10 cellular contexts compared by ENCODE assay signal in the genomic region with DNA sequence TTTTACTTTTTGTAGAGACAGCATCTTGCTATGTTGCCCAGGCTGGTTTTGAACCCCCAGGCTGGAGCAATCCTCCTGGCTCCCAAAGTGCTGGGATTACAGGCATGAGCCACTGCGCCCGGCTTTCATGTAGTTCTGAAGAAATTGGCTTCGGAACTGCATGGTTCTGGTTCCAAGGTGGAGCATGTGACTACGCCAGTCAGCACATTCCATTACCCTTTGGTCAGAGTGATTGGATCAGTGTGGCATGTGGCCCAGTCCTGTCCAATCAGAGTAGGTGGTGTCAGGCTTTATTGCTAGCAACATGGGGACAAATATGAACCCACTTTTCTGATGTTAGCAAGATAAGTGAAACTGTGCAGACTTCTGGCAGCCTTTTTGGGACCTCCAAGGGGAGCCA. TPM values are rescaled to one million over a fixed set of nuclear protein-coding genes. Genes with fewer than 3 reads are reported as not detected.
A peak's percentile ranks its signal among the peaks of the same experiment; 100 is the strongest.
DNase-seq lines count a peak whose midpoint lies in the region; ATAC-seq and TF ChIP-seq lines count a peak whose summit lies in the region.
"Had no signal": no experiment of that assay in that cellular context is flagged by ENCODE, and none has a peak within 500 bp of the region (broad histone marks: within the 10 kb centered on the region; RNA-seq: fewer than 3 reads in every experiment).

No MANE protein-coding gene starts in this region.

- no peaks in the 10 kb centered on the region for H3K36me3 Mint-ChIP-seq in progenitor cell of endocrine pancreas (ENCODE audit: insufficient read depth)

- peaks cover 21 to 42% of the 10 kb centered on the region in 2 donors for H3K4me1 ChIP-seq in ascending aorta

- ATAC-seq in HG02610 (IDR thresholded peaks at IDR 0.05; ENCODE audit: unreplicated experiment), result no peak

- peak; percentile 90 for DNase-seq in AG20443 (ENCODE audit: low spot score)
- DNase-seq in ascending aorta (ENCODE audit: low spot score in 2 of 2), result peak; percentile 76 to 96
- DNase-seq in glomerular visceral epithelial cell (ENCODE audit: extremely low spot score), result peak; percentile 60
- DNase-seq in posterior vena cava (ENCODE audit: low spot score), result peak; percentile 91
- DNase-seq in NCI-H1417 treated with DMSO at 0.1 percent for 48 hours (lab: John Stamatoyannopoulos, UW), result no peak
- no peak for DNase-seq in GM10266 (ENCODE audit: extremely low spot score)
- no peak for DNase-seq in progenitor cell of endocrine pancreas (ENCODE audit: low spot score, unreplicated experiment)
- DNase-seq: NCI-H1048, RPMI8226 had no signal

- H3K27ac ChIP-seq in ascending aorta, result peak overlapping the region; percentile 97 to 98

- no peak overlapping the region for H3K4me3 ChIP-seq in ascending aorta

- H3K27me3 Mint-ChIP-seq in progenitor cell of endocrine pancreas, result peaks cover 22% of the 10 kb centered on the region

- H3K4me3 Mint-ChIP-seq in progenitor cell of endocrine pancreas (ENCODE audit: low read depth), result no peak overlapping the region

- H3K27ac Mint-ChIP-seq in progenitor cell of endocrine pancreas, result no peak overlapping the region

- no peaks in the 10 kb centered on the region for H3K27me3 ChIP-seq in ascending aorta

- no peaks in the 10 kb centered on the region for H3K36me3 ChIP-seq in ascending aorta

- TF ChIP-seq CTCF in ascending aorta (IDR thresholded peaks at IDR 0.05), result no peak
- TF ChIP-seq CTCF in GM10266 (IDR thresholded peaks at IDR 0.05; ENCODE audit: control insufficient read depth, insufficient read depth, low read depth, missing control alignments), result no peak
- no peak for TF ChIP-seq CTCF in progenitor cell of endocrine pancreas (IDR thresholded peaks at IDR 0.05; ENCODE audit: unreplicated experiment)

- intact Hi-C loops in ascending aorta (cut with DNase I) (no loop called here), posterior vena cava (cut with DNase I) (no loop called here)

- H3K9me3 ChIP-seq in ascending aorta, result no peaks in the 10 kb centered on the region

- H3K9me3 Mint-ChIP-seq in progenitor cell of endocrine pancreas (ENCODE audit: low read depth), result no peaks in the 10 kb centered on the region

- H3K4me1 Mint-ChIP-seq in progenitor cell of endocrine pancreas (ENCODE audit: low read depth), result peaks cover 13% of the 10 kb centered on the region

RNA-seq across cellular contexts. Expression of a gene that starts 16.3 kb away (rescaled TPM):
- total RNA-seq in ascending aorta (239 TPM), posterior vena cava (10 to 100 TPM; 16.6 to 17.5 TPM), progenitor cell of endocrine pancreas (1.3 and 1.7 TPM in 2 replicates)

RNA-seq across cellular contexts. Expression of a gene that starts 43.3 kb away (rescaled TPM):
- total RNA-seq in ascending aorta (not detected), posterior vena cava (1 to 10 TPM; 2.4 to 5.3 TPM), progenitor cell of endocrine pancreas (not detected in 2 replicates)

Comparison
In these comparisons a context has a peak if more than half of its experiments do, and no peak if none do; other contexts are left out.
1. DNase-seq: peak in AG20443 (single experiment), ascending aorta (2 of 2), glomerular visceral epithelial cell (single experiment) and posterior vena cava (single experiment); none in NCI-H1417 treated with DMSO at 0.1 percent for 48 hours (single experiment), GM10266 (single experiment) and progenitor cell of endocrine pancreas (single experiment).
2. RNA of a gene that starts 16.3 kb away (total RNA-seq): 239 TPM in ascending aorta (single experiment); 16.6 to 17.5 TPM in posterior vena cava and 1.3 to 1.7 TPM in progenitor cell of endocrine pancreas; every median in the first group is over 10 times any median in the second.